1 cellular context compared by ENCODE assay signal in genomic region chr1:212034516-212035122, GRCh38.
TF ChIP-seq lines count a peak whose summit lies in the region.

No MANE protein-coding gene starts in this region.

TF ChIP-seq in H1, 55 proteins besides CTCF, POLR2A, EP300 and RAD21 (continued from another document):
- TF ChIP-seq FOSL1 (IDR thresholded peaks at IDR 0.05; ENCODE audit: insufficient read depth, low read depth, low read length) (no peak), SIRT6 (IDR thresholded peaks at IDR 0.05; ENCODE audit: low read length) (no peak), PHF8 (conservative IDR thresholded peaks at IDR 0.05; ENCODE audit: low read depth, low read length) (no peak), TEAD4 (IDR thresholded peaks at IDR 0.05; ENCODE audit: low read depth, low read length) (no peak), TCF12 (IDR thresholded peaks at IDR 0.05; ENCODE audit: low read depth, low read length) (no peak), CBX5 (IDR thresholded peaks at IDR 0.05; ENCODE audit: low read depth, low read length) (no peak), JUN (IDR thresholded peaks at IDR 0.05; ENCODE audit: low read depth, low read length) (no peak)
- TF ChIP-seq, protein P1, sequence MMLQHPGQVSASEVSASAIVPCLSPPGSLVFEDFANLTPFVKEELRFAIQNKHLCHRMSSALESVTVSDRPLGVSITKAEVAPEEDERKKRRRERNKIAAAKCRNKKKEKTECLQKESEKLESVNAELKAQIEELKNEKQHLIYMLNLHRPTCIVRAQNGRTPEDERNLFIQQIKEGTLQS (IDR thresholded peaks at IDR 0.05; ENCODE audit: insufficient read depth, low read depth, low read length) = no peak
